Comparison of ENCODE assay signal across 25 cellular contexts in genomic region chr7:94662548-94662947, GRCh38.
"Had no signal": no experiment of that assay in that cellular context is flagged by ENCODE, and none has a peak within 500 bp of the region (broad histone marks: within the 10 kb centered on the region; RNA-seq: fewer than 3 reads in every experiment).

No MANE protein-coding gene starts in this region.

- H3K36me3 Mint-ChIP-seq: activated naive CD8-positive, alpha-beta T cell had no signal

- ATAC-seq: activated T-helper 17 cell treated with anti-CD3 and anti-CD28 coated beads, Interleukin-2, amount 50 U/mL, for 72 hours; effector memory CD8-positive, alpha-beta T cell; esophagus mucosa; pancreas; psoas muscle; stimulated activated naive CD8-positive, alpha-beta T cell treated with anti-CD3 and anti-CD28 coated beads, Interleukin-15, Interleukin-2, amounts not matched to agents 100 U/mL and 50 U/mL, for 24 hours; upper lobe of right lung had no signal

- H3K4me3 ChIP-seq: adrenal gland, ascending aorta, breast epithelium, colonic mucosa, dorsolateral prefrontal cortex, pancreas, psoas muscle, right atrium auricular region, thyroid gland, upper lobe of right lung had no signal

- H3K4me3 Mint-ChIP-seq: activated naive CD8-positive, alpha-beta T cell; activated T-cell treated with anti-CD3 and anti-CD28 coated beads, Interleukin-2, amount 50 U/mL, for 24 hours; activated T-helper 17 cell treated with anti-CD3 and anti-CD28 coated beads, Interleukin-2, amount 50 U/mL, for 72 hours; central memory CD8-positive, alpha-beta T cell; effector memory CD8-positive, alpha-beta T cell; nephron had no signal

- DNase-seq: activated CD4-positive, alpha-beta T cell treated with anti-CD3 and anti-CD28 coated beads for 1 hour; activated naive CD4-positive, alpha-beta T cell; activated T-cell treated with anti-CD3 and anti-CD28 coated beads, Interleukin-2, amount 50 U/mL, for 24 hours; adrenal gland; colonic mucosa; dorsolateral prefrontal cortex; effector memory CD8-positive, alpha-beta T cell; foreskin melanocyte; hippocampal formation; midbrain; pancreas; psoas muscle; stimulated activated CD4-positive, alpha-beta T cell treated with anti-CD3 and anti-CD28 coated beads, Interleukin-4, amount 100 ng/mL, for 24 hours; stimulated activated naive CD8-positive, alpha-beta T cell treated with anti-CD3 and anti-CD28 coated beads, Interleukin-15, Interleukin-2, amounts not matched to agents 100 U/mL and 50 U/mL, for 24 hours; thyroid gland; upper lobe of right lung had no signal

- H3K4me1 ChIP-seq: adrenal gland, ascending aorta, breast epithelium, colonic mucosa, pancreas, psoas muscle, right atrium auricular region, thyroid gland, upper lobe of right lung had no signal

- FAIRE-seq: endothelial cell of umbilical vein, pancreas had no signal

- H3K9me3 ChIP-seq: adrenal gland, ascending aorta, breast epithelium, colonic mucosa, pancreas, psoas muscle, right atrium auricular region, thyroid gland, upper lobe of right lung had no signal

- H3K27ac ChIP-seq: adrenal gland, ascending aorta, breast epithelium, colonic mucosa, dorsolateral prefrontal cortex, pancreas, psoas muscle, right atrium auricular region, thyroid gland, upper lobe of right lung had no signal

- H3K27me3 Mint-ChIP-seq: central memory CD8-positive, alpha-beta T cell; effector memory CD8-positive, alpha-beta T cell had no signal

- H3K27me3 ChIP-seq: adrenal gland, ascending aorta, breast epithelium, colonic mucosa, dorsolateral prefrontal cortex, pancreas, right atrium auricular region, thyroid gland, upper lobe of right lung had no signal

- H3K36me3 ChIP-seq: adrenal gland, ascending aorta, breast epithelium, colonic mucosa, pancreas, right atrium auricular region, thyroid gland, upper lobe of right lung had no signal

- H3K9me3 Mint-ChIP-seq: activated T-cell treated with anti-CD3 and anti-CD28 coated beads, Interleukin-2, amount 50 U/mL, for 24 hours; activated T-helper 17 cell treated with anti-CD3 and anti-CD28 coated beads, Interleukin-2, amount 50 U/mL, for 72 hours; central memory CD8-positive, alpha-beta T cell; effector memory CD8-positive, alpha-beta T cell had no signal

- H3K27ac Mint-ChIP-seq: activated naive CD8-positive, alpha-beta T cell; activated T-cell treated with anti-CD3 and anti-CD28 coated beads, Interleukin-2, amount 50 U/mL, for 24 hours; activated T-helper 17 cell treated with anti-CD3 and anti-CD28 coated beads, Interleukin-2, amount 50 U/mL, for 72 hours; effector memory CD8-positive, alpha-beta T cell had no signal
